Comparison of ENCODE assay signal across 17 cellular contexts in the genomic region with DNA sequence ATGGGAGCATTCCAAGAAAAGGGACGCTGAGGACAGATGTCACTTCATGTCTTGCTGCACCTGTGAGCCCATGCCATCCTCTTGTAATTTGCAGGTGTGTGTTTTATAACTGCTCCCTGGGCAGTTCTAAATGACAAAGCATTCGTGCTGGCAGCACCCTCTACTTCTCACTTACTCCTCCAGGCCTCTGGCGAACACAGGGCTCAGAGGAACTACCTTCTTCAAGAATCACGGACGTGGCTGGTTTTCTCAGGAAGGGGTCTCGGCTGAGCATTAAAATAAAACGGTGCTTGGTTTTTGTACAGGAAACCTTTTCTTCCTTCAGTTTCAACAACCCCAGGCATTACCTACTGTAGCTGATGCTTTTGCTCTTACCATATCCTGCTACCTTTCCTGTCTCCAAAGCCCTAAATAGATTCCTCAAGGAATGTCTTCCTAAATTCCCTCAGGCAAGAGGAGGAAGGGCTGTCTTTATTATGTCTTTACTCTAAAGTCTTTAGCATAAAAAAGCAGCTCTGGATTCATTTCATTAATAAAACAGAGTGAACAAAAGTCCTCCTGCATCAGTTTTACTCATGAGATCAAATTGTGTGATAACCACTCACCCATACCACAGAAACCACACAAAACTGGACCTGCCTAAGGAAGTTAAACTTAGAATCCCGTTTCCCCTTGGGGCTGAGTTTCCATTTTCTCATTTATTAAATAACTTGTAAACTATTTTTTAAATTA.
DNase-seq lines count a peak whose midpoint lies in the region; ATAC-seq, FAIRE-seq and TF ChIP-seq lines count a peak whose summit lies in the region.
"Had no signal": no experiment of that assay in that cellular context is flagged by ENCODE, and none has a peak within 500 bp of the region (broad histone marks: within the 10 kb centered on the region; RNA-seq: fewer than 3 reads in every experiment).

No MANE protein-coding gene starts in this region.

- H3K4me1 ChIP-seq in adipocyte (ENCODE audit: control insufficient read depth, insufficient read depth, low read length) (peaks cover 12% of the 10 kb centered on the region), kidney (ENCODE audit: control insufficient read depth in 1 of 2, insufficient read depth in 1 of 2, low read depth in 1 of 2, low read length in 2 of 2) (no peaks in the 10 kb centered on the region)
- H3K4me1 ChIP-seq: prostate gland had no signal

- no peak overlapping the region for H3K9ac ChIP-seq in adipocyte (ENCODE audit: low read length)
- H3K9ac ChIP-seq in kidney (ENCODE audit: low read length in 2 of 2), result no peak overlapping the region

- H3K4me3 ChIP-seq in NB4 (ENCODE audit: low read depth, low read length) (no peak overlapping the region), adipocyte (ENCODE audit: low read length) (no peak overlapping the region), kidney (ENCODE audit: low read length in 2 of 2) (no peak overlapping the region), MG63 (no peak overlapping the region)
- H3K4me3 ChIP-seq: hepatocyte, prostate gland had no signal

- no peaks in the 10 kb centered on the region for H3K9me3 ChIP-seq in adipocyte (ENCODE audit: control insufficient read depth, low read length)
- no peaks in the 10 kb centered on the region for H3K9me3 ChIP-seq in kidney (ENCODE audit: control insufficient read depth in 1 of 2, low read length in 2 of 2)
- no peaks in the 10 kb centered on the region for H3K9me3 ChIP-seq in MG63
- H3K9me3 ChIP-seq: prostate gland had no signal

- ATAC-seq in GM19324 (IDR thresholded peaks at IDR 0.05; ENCODE audit: low FRiP score, unreplicated experiment), result no peak
- no peak for ATAC-seq in HG03025 (IDR thresholded peaks at IDR 0.05; ENCODE audit: low FRiP score, unreplicated experiment)
- ATAC-seq: effector memory CD8-positive, alpha-beta T cell had no signal

- DNase-seq in GM20000 (ENCODE audit: low spot score) (peak; percentile 10), NB4 (ENCODE audit: low read depth) (peak; percentile 84), adipocyte (ENCODE audit: low read depth) (peak; percentile 50), nephron progenitor cell (no peak), kidney (no peak), MG63 (no peak)
- DNase-seq: aorta; effector memory CD8-positive, alpha-beta T cell; stimulated activated CD4-positive, alpha-beta T cell treated with anti-CD3 and anti-CD28 coated beads, Interleukin-1b, Interleukin-23, amount 100 ng/mL, for 48 hours; T-helper 9 cell had no signal

- TF ChIP-seq POLR2A in NB4 (IDR thresholded peaks at IDR 0.05; ENCODE audit: extremely low read depth, insufficient read length), result no peak

- H3K27ac Mint-ChIP-seq in nephron progenitor cell, result peak overlapping the region; percentile 42
- H3K27ac Mint-ChIP-seq: effector memory CD8-positive, alpha-beta T cell; stimulated activated naive CD8-positive, alpha-beta T cell treated with anti-CD3 and anti-CD28 coated beads, Interleukin-15, Interleukin-2, amounts not matched to agents 100 ng/mL and 50 ng/mL, for 24 hours had no signal

- intact Hi-C loops in kidney (cut with DNase I), result no loop called here

- no peaks in the 10 kb centered on the region for H3K36me3 ChIP-seq in adipocyte (ENCODE audit: control insufficient read depth, insufficient read depth, low read length, severe bottlenecking)
- no peaks in the 10 kb centered on the region for H3K36me3 ChIP-seq in kidney (ENCODE audit: control insufficient read depth in 1 of 2, insufficient read depth in 2 of 2, low read length in 2 of 2)
- no peaks in the 10 kb centered on the region for H3K36me3 ChIP-seq in MG63
- H3K36me3 ChIP-seq: prostate gland had no signal

- H3K4me3 Mint-ChIP-seq in nephron progenitor cell, result no peak overlapping the region
- H3K4me3 Mint-ChIP-seq: effector memory CD8-positive, alpha-beta T cell; stimulated activated naive CD8-positive, alpha-beta T cell treated with anti-CD3 and anti-CD28 coated beads, Interleukin-15, Interleukin-2, amounts not matched to agents 100 ng/mL and 50 ng/mL, for 24 hours had no signal

- TF ChIP-seq CTCF in GM20000 (IDR thresholded peaks at IDR 0.05; ENCODE audit: extremely low read depth, missing control alignments) (no peak), NB4 (IDR thresholded peaks at IDR 0.05; ENCODE audit: low read depth, low read length) (no peak), nephron progenitor cell (IDR thresholded peaks at IDR 0.05) (no peak), kidney (IDR thresholded peaks at IDR 0.05; ENCODE audit: borderline replicate concordance, extremely low read depth, insufficient read depth) (no peak)

- no peak overlapping the region for H3K27ac ChIP-seq in kidney (ENCODE audit: low read depth in 2 of 2, low read length in 2 of 2)
- H3K27ac ChIP-seq: hepatocyte, prostate gland had no signal

- H3K36me3 Mint-ChIP-seq in nephron progenitor cell (ENCODE audit: low read depth), result no peaks in the 10 kb centered on the region

- H3K27me3 ChIP-seq in adipocyte (replicated peaks; ENCODE audit: control insufficient read depth, insufficient read depth, low read length), result peaks cover 5% of the 10 kb centered on the region
- no peaks in the 10 kb centered on the region; the same call in 1 of the 2 replicates for H3K27me3 ChIP-seq in MG63
- H3K27me3 ChIP-seq: hepatocyte had no signal

- H3K9me3 Mint-ChIP-seq in nephron progenitor cell, result peaks cover 3% of the 10 kb centered on the region
- H3K9me3 Mint-ChIP-seq: effector memory CD8-positive, alpha-beta T cell; stimulated activated naive CD8-positive, alpha-beta T cell treated with anti-CD3 and anti-CD28 coated beads, Interleukin-15, Interleukin-2, amounts not matched to agents 100 ng/mL and 50 ng/mL, for 24 hours had no signal

- FAIRE-seq in kidney (lab: Jason Lieb, UNC), result no peak
- FAIRE-seq: D721Med, GM18507 had no signal

- peaks cover 24% of the 10 kb centered on the region for H3K27me3 Mint-ChIP-seq in nephron progenitor cell (ENCODE audit: low read depth, poor library complexity)

- peaks cover 11% of the 10 kb centered on the region for H3K4me1 Mint-ChIP-seq in nephron progenitor cell

Comparison
In these comparisons a context has a peak if more than half of its experiments do, and no peak if none do; other contexts are left out.
1. DNase-seq: peak in GM20000 (single experiment), NB4 (single experiment) and adipocyte (single experiment); none in nephron progenitor cell (single experiment), kidney (single experiment) and MG63 (single experiment).